In genomic region chr16:88640520-88641247, GRCh38 we compare ENCODE assay signal across 20 cellular contexts. TPM values are rescaled to one million over a fixed set of nuclear protein-coding genes. Genes with fewer than 3 reads are reported as not detected.
A peak's percentile ranks its signal among the peaks of the same experiment; 100 is the strongest.
DNase-seq lines count a peak whose midpoint lies in the region; ATAC-seq, FAIRE-seq and TF ChIP-seq lines count a peak whose summit lies in the region.
"Had no signal": no experiment of that assay in that cellular context is flagged by ENCODE, and none has a peak within 500 bp of the region (broad histone marks: within the 10 kb centered on the region; RNA-seq: fewer than 3 reads in every experiment).

No MANE protein-coding gene starts in this region.

- H3K9ac ChIP-seq in OCI-LY1 (ENCODE audit: low read length): no peak overlapping the region
- H3K9ac ChIP-seq in H1 (replicated peaks in 1 of 4; ENCODE audit: extremely low read depth in 1 of 4, low read depth in 3 of 4, low read length in 3 of 4): no peak overlapping the region

- WGBS in H1 (ENCODE audit: extremely low coverage in 1 of 2, insufficient coverage in 1 of 2, insufficient read length in 1 of 2, insufficient replicate concordance in 2 of 2, low coverage in 1 of 2, low lambda C conversion rate in 2 of 2, missing lambda C conversion rate in 1 of 2), 2 experiments: 88% methylated on average over 16 of the region's 16 CpGs; no CpG with 5 or more reads in 1 of the 2 experiments

- H3K27ac ChIP-seq in OCI-LY1 (ENCODE audit: low read depth, low read length, poor library complexity, severe bottlenecking) (peak overlapping the region; percentile 33), H1 (ENCODE audit: low read depth, low read length) (no peak overlapping the region)
- H3K27ac ChIP-seq: ovary, RWPE1, sigmoid colon had no signal

- H2BK5ac ChIP-seq in H1 (ENCODE audit: low read depth, low read length): no peak overlapping the region

- H3K4me3 ChIP-seq in OCI-LY1 (ENCODE audit: low read depth, low read length, poor library complexity, severe bottlenecking) (no peak overlapping the region), H1 (ENCODE audit: extremely low read depth in 1 of 4, insufficient read depth in 2 of 4, low read depth in 3 of 4, low read length in 4 of 4) (no peak overlapping the region)
- H3K4me3 ChIP-seq: ovary, sigmoid colon had no signal

- H4K20me1 ChIP-seq in OCI-LY1 (ENCODE audit: insufficient read depth, low read length): no peaks in the 10 kb centered on the region
- peaks cover 0 to 3% of the 10 kb centered on the region in 2 experiments for H4K20me1 ChIP-seq in H1 (replicated peaks in 1 of 2; ENCODE audit: control insufficient read depth in 1 of 2, insufficient read depth in 2 of 2, low read length in 2 of 2)

- H3K36me3 Mint-ChIP-seq in natural killer cell: no peaks in the 10 kb centered on the region
- H3K36me3 Mint-ChIP-seq in natural killer cell treated with Interleukin-12 subunit alpha and Interleukin-12 subunit beta and Interleukin-15 and Interleukin-18, amount 100 ng/mL, for 72 hours: no peaks in the 10 kb centered on the region

- H3K14ac ChIP-seq in H1 (ENCODE audit: insufficient read length): no peak overlapping the region

- peaks cover 0 to 3% of the 10 kb centered on the region in 2 donors for H3K27me3 Mint-ChIP-seq in natural killer cell (ENCODE audit: low read depth in 2 of 2)
- peaks cover 0 to 6% of the 10 kb centered on the region in 2 donors for H3K27me3 Mint-ChIP-seq in natural killer cell treated with Interleukin-12 subunit alpha and Interleukin-12 subunit beta and Interleukin-15 and Interleukin-18, amount 100 ng/mL, for 72 hours

- H4K5ac ChIP-seq in H1 (ENCODE audit: insufficient read length, low read depth, low read length): no peak overlapping the region

- H2BK15ac ChIP-seq in H1 (ENCODE audit: low read length): no peak overlapping the region

- H3K56ac ChIP-seq in H1 (replicated peaks; ENCODE audit: insufficient read length, low read depth, low read length): no peak overlapping the region

- CTCF ChIA-PET in H1 (lab: Charles Lee; ENCODE audit: partially characterized antibody): interaction anchor here (1.0 to 3.0 kb wide), 8 partner anchors 9 to 97 kb away, joined by 3 to 19 read pairs (median 4); no protein-coding TSS in a partner anchor

- TF ChIP-seq RAD21 in H1 (IDR thresholded peaks at IDR 0.05 in 1 of 2, conservative IDR thresholded peaks at IDR 0.05 in 1 of 2; ENCODE audit: low read depth in 2 of 2, low read length in 2 of 2): no peak

- H4K8ac ChIP-seq in H1 (ENCODE audit: extremely low read depth, insufficient read depth, low read length): no peak overlapping the region

- no peaks in the 10 kb centered on the region for H3F3A ChIP-seq in OCI-LY1 (ENCODE audit: insufficient read depth, low read length)

- 0 out of 2 replicates have a peak, but pooled peaks cover 3% of the 10 kb centered on the region for H3K79me1 ChIP-seq in H1 (ENCODE audit: low read depth, low read length)

- H3K79me2 ChIP-seq in OCI-LY1 (ENCODE audit: insufficient read depth, low read length): no peaks in the 10 kb centered on the region
- H3K79me2 ChIP-seq in H1 (ENCODE audit: control insufficient read depth in 1 of 2, insufficient read depth in 2 of 2, low read length in 2 of 2): no peaks in the 10 kb centered on the region

- H3K4me2 ChIP-seq in OCI-LY1 (ENCODE audit: low read length) (no peak overlapping the region), H1 (ENCODE audit: insufficient read depth in 1 of 2, low read depth in 2 of 2, low read length in 2 of 2) (no peak overlapping the region)

- H3K4ac ChIP-seq in H1 (replicated peaks; ENCODE audit: insufficient read length, low read depth, low read length): no peak overlapping the region

- no peak for ATAC-seq in natural killer cell
- no peak for ATAC-seq in natural killer cell treated with Interleukin-12 subunit alpha and Interleukin-12 subunit beta and Interleukin-15 and Interleukin-18, amount 100 ng/mL, for 72 hours
- ATAC-seq: activated CD4-positive, CD25-positive, alpha-beta regulatory T cell treated with anti-CD3 and anti-CD28 coated beads, Interleukin-2, amount 50 U/mL, for 24 hours had no signal

- no peaks in the 10 kb centered on the region for H3K9me2 ChIP-seq in OCI-LY1 (ENCODE audit: low read depth, low read length)

- no peak for FAIRE-seq in H1 (lab: Jason Lieb, UNC)
- FAIRE-seq: colon had no signal

- peaks cover 0 to 3% of the 10 kb centered on the region in 2 donors for H3K9me3 Mint-ChIP-seq in natural killer cell
- no peaks in the 10 kb centered on the region for H3K9me3 Mint-ChIP-seq in natural killer cell treated with Interleukin-12 subunit alpha and Interleukin-12 subunit beta and Interleukin-15 and Interleukin-18, amount 100 ng/mL, for 72 hours
- H3K9me3 Mint-ChIP-seq: activated naive CD4-positive, alpha-beta T cell treated with anti-CD3 and anti-CD28 coated beads, Interleukin-2, amount 50 U/mL, for 72 hours had no signal

- no peak for TF ChIP-seq EP300 in H1 (IDR thresholded peaks at IDR 0.05; ENCODE audit: borderline replicate concordance in 1 of 2, low read depth in 2 of 2, low read length in 2 of 2)

- H2AFZ ChIP-seq in OCI-LY1 (ENCODE audit: low read length) (no peak overlapping the region), H1 (ENCODE audit: low read length) (no peak overlapping the region)

- no peak overlapping the region for H2BK20ac ChIP-seq in H1 (ENCODE audit: low read length)

- peak overlapping the region; percentile 64 for H3K4me3 Mint-ChIP-seq in natural killer cell
- no peak overlapping the region for H3K4me3 Mint-ChIP-seq in natural killer cell treated with Interleukin-12 subunit alpha and Interleukin-12 subunit beta and Interleukin-15 and Interleukin-18, amount 100 ng/mL, for 72 hours

- no peaks in the 10 kb centered on the region for H3K9me3 ChIP-seq in OCI-LY1 (ENCODE audit: low read length)
- H3K9me3 ChIP-seq in H1 (ENCODE audit: insufficient read depth in 2 of 2, low read depth in 1 of 2, low read length in 1 of 2): no peaks in the 10 kb centered on the region
- H3K9me3 ChIP-seq: ovary, sigmoid colon had no signal

- H3K27me3 ChIP-seq in OCI-LY1 (ENCODE audit: insufficient read depth, low read length) (peaks cover 16% of the 10 kb centered on the region), H1 (replicated peaks in 1 of 4; ENCODE audit: control insufficient read depth in 3 of 4, extremely low read depth in 1 of 4, insufficient read depth in 3 of 4, low read length in 3 of 4) (0 out of 7 replicates have a peak, but pooled peaks cover 0 to 4% (median 1%) of the 10 kb centered on the region in 4 experiments)
- H3K27me3 ChIP-seq: ovary had no signal

- peaks cover 2% of the 10 kb centered on the region; the same call in 1 of the 2 replicates for H3K23me2 ChIP-seq in H1 (ENCODE audit: low read depth, low read length)

- peaks cover 44 to 71% of the 10 kb centered on the region in 2 donors for H3K4me1 Mint-ChIP-seq in natural killer cell
- peaks cover 36 to 46% of the 10 kb centered on the region in 2 donors for H3K4me1 Mint-ChIP-seq in natural killer cell treated with Interleukin-12 subunit alpha and Interleukin-12 subunit beta and Interleukin-15 and Interleukin-18, amount 100 ng/mL, for 72 hours (ENCODE audit: low read depth in 2 of 2)

- H2AK5ac ChIP-seq in H1 (ENCODE audit: low read depth, low read length): peak overlapping the region; percentile 99; the same call in 1 of the 2 replicates

- no peak overlapping the region for H2BK12ac ChIP-seq in H1 (ENCODE audit: low read depth, low read length)

- no peak for DNase-seq in natural killer cell
- no peak for DNase-seq in natural killer cell treated with Interleukin-12 subunit alpha and Interleukin-12 subunit beta and Interleukin-15 and Interleukin-18, amount 100 ng/mL, for 72 hours (ENCODE audit: low spot score)
- no peak for DNase-seq in H1 (ENCODE audit: low read depth in 1 of 2, low spot score in 2 of 2)
- DNase-seq in NCI-H345 treated with DMSO at 0.1 percent for 48 hours (lab: John Stamatoyannopoulos, UW; ENCODE audit: unreplicated experiment): no peak
- no peak for DNase-seq in GM13976 (ENCODE audit: low spot score)
- no peak for DNase-seq in NCI-H1105 treated with DMSO at 0.1 percent for 48 hours (lab: John Stamatoyannopoulos, UW)
- DNase-seq: KG1, left colon, NCI-H2171 treated with DMSO at 0.1 percent for 48 hours, ovary, sigmoid colon, substantia nigra, T-helper 2 cell had no signal

- no peak overlapping the region for H3K23ac ChIP-seq in H1 (ENCODE audit: insufficient read length)

- intact Hi-C loops in natural killer cell (cut with micrococcal nuclease): loop anchor here (1.0 kb wide), 1 partner anchor 13 kb away; no protein-coding TSS in a partner anchor

- peaks cover 25% of the 10 kb centered on the region for H3K4me1 ChIP-seq in OCI-LY1 (ENCODE audit: insufficient read depth, low read length, severe bottlenecking)
- H3K4me1 ChIP-seq in H1 (replicated peaks in 1 of 4; ENCODE audit: control insufficient read depth in 3 of 4, insufficient read depth in 4 of 4, low read length in 3 of 4): peaks cover 5 to 31% (median 22%) of the 10 kb centered on the region in 4 experiments

- H3K27ac Mint-ChIP-seq in natural killer cell: peak overlapping the region; percentile 72 to 84
- peak overlapping the region in 1 of 2 donors; percentile 35 for H3K27ac Mint-ChIP-seq in natural killer cell treated with Interleukin-12 subunit alpha and Interleukin-12 subunit beta and Interleukin-15 and Interleukin-18, amount 100 ng/mL, for 72 hours

- no peak for TF ChIP-seq POLR2A in H1 (IDR thresholded peaks at IDR 0.05; ENCODE audit: control extremely low read depth in 1 of 2, low read depth in 2 of 2, low read length in 2 of 2)

- H4K91ac ChIP-seq in H1 (replicated peaks; ENCODE audit: insufficient read length, low read length): peak overlapping the region; percentile 15

- TF ChIP-seq CTCF in natural killer cell (IDR thresholded peaks at IDR 0.05) (no peak), OCI-LY1 (IDR thresholded peaks at IDR 0.05; ENCODE audit: low read length) (no peak), H1 (IDR thresholded peaks at IDR 0.05; ENCODE audit: control extremely low read depth in 1 of 3, insufficient read depth in 1 of 3, low read depth in 1 of 3, low read length in 3 of 3) (no peak), GM13976 (IDR thresholded peaks at IDR 0.05; ENCODE audit: borderline replicate concordance, control extremely low read depth, extremely low read depth, insufficient read depth, missing control alignments) (no peak)

- H3K36me3 ChIP-seq in OCI-LY1 (ENCODE audit: insufficient read depth, low read length): peaks cover 33% of the 10 kb centered on the region
- H3K36me3 ChIP-seq in H1 (ENCODE audit: control insufficient read depth in 2 of 4, insufficient read depth in 4 of 4, low read length in 3 of 4): peaks cover 0 to 5% (median 0%) of the 10 kb centered on the region in 4 experiments; a peak in 1 of 8 replicates
- H3K36me3 ChIP-seq: ovary, sigmoid colon had no signal

- in situ Hi-C loops in GM13976 (cut with MboI; ENCODE audit: low sequenced_read_pairs, unreplicated experiment): no loop called here

- POLR2A ChIA-PET in H1 (lab: Charles Lee; ENCODE audit: partially characterized antibody): interaction anchor here (1.0 to 3.5 kb wide), 5 partner anchors 8 to 82 kb away, joined by 3 to 35 read pairs (median 13); partner anchors contain the start of genes CYBA and MVD

- H2BK120ac ChIP-seq in H1 (replicated peaks; ENCODE audit: low read depth, low read length): no peak overlapping the region

- H3K18ac ChIP-seq in H1 (ENCODE audit: extremely low read depth, low read length): peak overlapping the region; percentile 71; the same call in 1 of the 2 replicates

RNA-seq across cellular contexts. Expression of gene IL17C, which starts 2.3 kb away (rescaled TPM):
- total RNA-seq in natural killer cell: 1 to 10 TPM in 2 of 3 donors, under 1 TPM in 1; 0.61 to 3.0 (median 1.2) TPM
- 1 to 10 TPM in 1 of 2 donors, under 1 TPM in 1; 0.64 to 1.0 TPM for total RNA-seq in natural killer cell treated with Interleukin-12 subunit alpha and Interleukin-12 subunit beta and Interleukin-15 and Interleukin-18, amount 100 ng/mL, for 72 hours
- total RNA-seq in H1 (2021; fragmentation: NEBNext Ultra II Directional; extraction: Animal tissue kit (Norgen Biotek cat#: 25700)): 1.1 and 1.4 TPM in 2 replicates
- 1.9 and 3.0 TPM in 2 replicates for polyA plus RNA-seq in H1 (2011; rRNA removed)
- 1.4 TPM for polyA plus RNA-seq in H1 (2011; cell fraction: cytosol; rRNA removed)
- 4.2 TPM for polyA plus RNA-seq in H1 (2011; cell fraction: nucleus; rRNA removed)
- polyA plus RNA-seq in H1 (2012, experiment 1 of 2): 2.1 to 3.1 TPM (median 2.5 TPM) in 4 replicates
- polyA plus RNA-seq in H1 (2012, experiment 2 of 2): 2.6 TPM
- 3.1 TPM for polyA plus RNA-seq in H1 (2013, experiment 1 of 2)
- polyA plus RNA-seq in H1 (2013, experiment 2 of 2): 3.4 TPM
- 0.34 and 0.41 TPM in 2 replicates for polyA minus RNA-seq in H1 (2011; rRNA and poly(A)+ RNA removed)
- polyA minus RNA-seq in H1 (2011; cell fraction: cytosol; rRNA and poly(A)+ RNA removed): 1.5 TPM
- polyA minus RNA-seq in H1 (2011; cell fraction: nucleus; rRNA and poly(A)+ RNA removed): 2.6 TPM
- total RNA-seq: activated naive CD4-positive, alpha-beta T cell treated with anti-CD3 and anti-CD28 coated beads, Interleukin-2, amount 50 U/mL, for 72 hours; fibroblast of villous mesenchyme; H4; left colon; ovary; sigmoid colon had no signal
- polyA plus RNA-seq: ovary had no signal

RNA-seq across cellular contexts. Expression of gene CYBA, which starts 10.2 kb away (rescaled TPM):
- 1,000 to 10,000 TPM; 1,001 to 1,351 (median 1,051) TPM for total RNA-seq in natural killer cell
- total RNA-seq in natural killer cell treated with Interleukin-12 subunit alpha and Interleukin-12 subunit beta and Interleukin-15 and Interleukin-18, amount 100 ng/mL, for 72 hours: 100 to 1,000 TPM; 268 to 386 TPM
- total RNA-seq in H1 (2021; fragmentation: NEBNext Ultra II Directional; extraction: Animal tissue kit (Norgen Biotek cat#: 25700)): 136 and 161 TPM in 2 replicates
- polyA plus RNA-seq in H1 (2011; rRNA removed): 254 and 340 TPM in 2 replicates
- polyA plus RNA-seq in H1 (2011; cell fraction: cytosol; rRNA removed): 233 TPM
- 322 TPM for polyA plus RNA-seq in H1 (2011; cell fraction: nucleus; rRNA removed)
- 69.1 to 193 TPM (median 184 TPM) in 4 replicates for polyA plus RNA-seq in H1 (2012, experiment 1 of 2)
- 245 TPM for polyA plus RNA-seq in H1 (2012, experiment 2 of 2)
- polyA plus RNA-seq in H1 (2013, experiment 1 of 2): 267 TPM
- polyA plus RNA-seq in H1 (2013, experiment 2 of 2): 285 TPM
- polyA minus RNA-seq in H1 (2011; rRNA and poly(A)+ RNA removed): 41.6 and 53.9 TPM in 2 replicates
- polyA minus RNA-seq in H1 (2011; cell fraction: cytosol; rRNA and poly(A)+ RNA removed): 80.0 TPM
- polyA minus RNA-seq in H1 (2011; cell fraction: nucleus; rRNA and poly(A)+ RNA removed): 68.6 TPM
- total RNA-seq: H4 had no signal

RNA-seq across cellular contexts. Expression of gene MVD, which starts 22.2 kb away (rescaled TPM):
- total RNA-seq in natural killer cell: 100 to 1,000 TPM; 176 to 271 (median 185) TPM
- total RNA-seq in natural killer cell treated with Interleukin-12 subunit alpha and Interleukin-12 subunit beta and Interleukin-15 and Interleukin-18, amount 100 ng/mL, for 72 hours: 100 to 1,000 TPM in 1 of 2 donors, 10 to 100 TPM in 1; 77.2 to 124 TPM
- 77.3 and 80.6 TPM in 2 replicates for total RNA-seq in H1 (2021; fragmentation: NEBNext Ultra II Directional; extraction: Animal tissue kit (Norgen Biotek cat#: 25700))
- 47.2 and 72.1 TPM in 2 replicates for polyA plus RNA-seq in H1 (2011; rRNA removed)
- 74.6 TPM for polyA plus RNA-seq in H1 (2011; cell fraction: cytosol; rRNA removed)
- polyA plus RNA-seq in H1 (2011; cell fraction: nucleus; rRNA removed): 130 TPM
- polyA plus RNA-seq in H1 (2012, experiment 1 of 2): 52.7 to 95.2 TPM (median 88.5 TPM) in 4 replicates
- 64.7 TPM for polyA plus RNA-seq in H1 (2012, experiment 2 of 2)
- 71.4 TPM for polyA plus RNA-seq in H1 (2013, experiment 1 of 2)
- polyA plus RNA-seq in H1 (2013, experiment 2 of 2): 71.3 TPM
- polyA minus RNA-seq in H1 (2011; rRNA and poly(A)+ RNA removed): 15.9 and 21.7 TPM in 2 replicates
- 39.8 TPM for polyA minus RNA-seq in H1 (2011; cell fraction: cytosol; rRNA and poly(A)+ RNA removed)
- 41.1 TPM for polyA minus RNA-seq in H1 (2011; cell fraction: nucleus; rRNA and poly(A)+ RNA removed)

RNA-seq across cellular contexts. Expression of gene SNAI3, which starts 45.6 kb away (rescaled TPM):
- total RNA-seq in natural killer cell: 1 to 10 TPM; 8.2 to 9.2 (median 8.4) TPM
- total RNA-seq in natural killer cell treated with Interleukin-12 subunit alpha and Interleukin-12 subunit beta and Interleukin-15 and Interleukin-18, amount 100 ng/mL, for 72 hours: 1 to 10 TPM in 1 of 2 donors, under 1 TPM in 1; 0.42 to 1.2 TPM
- total RNA-seq in H1 (2021; fragmentation: NEBNext Ultra II Directional; extraction: Animal tissue kit (Norgen Biotek cat#: 25700)): 8.5 and 8.7 TPM in 2 replicates
- polyA plus RNA-seq in H1 (2011; rRNA removed): 13.3 and 15.8 TPM in 2 replicates
- polyA plus RNA-seq in H1 (2011; cell fraction: cytosol; rRNA removed): 9.4 TPM
- 11.3 TPM for polyA plus RNA-seq in H1 (2011; cell fraction: nucleus; rRNA removed)
- polyA plus RNA-seq in H1 (2012, experiment 1 of 2): 5.5 to 8.7 TPM (median 8.3 TPM) in 4 replicates
- polyA plus RNA-seq in H1 (2012, experiment 2 of 2): 9.6 TPM
- 9.0 TPM for polyA plus RNA-seq in H1 (2013, experiment 1 of 2)
- polyA plus RNA-seq in H1 (2013, experiment 2 of 2): 9.0 TPM
- 4.3 and 5.2 TPM in 2 replicates for polyA minus RNA-seq in H1 (2011; rRNA and poly(A)+ RNA removed)
- polyA minus RNA-seq in H1 (2011; cell fraction: cytosol; rRNA and poly(A)+ RNA removed): 7.3 TPM
- polyA minus RNA-seq in H1 (2011; cell fraction: nucleus; rRNA and poly(A)+ RNA removed): 4.7 TPM
- total RNA-seq: fibroblast of villous mesenchyme had no signal
